In the genomic region with DNA sequence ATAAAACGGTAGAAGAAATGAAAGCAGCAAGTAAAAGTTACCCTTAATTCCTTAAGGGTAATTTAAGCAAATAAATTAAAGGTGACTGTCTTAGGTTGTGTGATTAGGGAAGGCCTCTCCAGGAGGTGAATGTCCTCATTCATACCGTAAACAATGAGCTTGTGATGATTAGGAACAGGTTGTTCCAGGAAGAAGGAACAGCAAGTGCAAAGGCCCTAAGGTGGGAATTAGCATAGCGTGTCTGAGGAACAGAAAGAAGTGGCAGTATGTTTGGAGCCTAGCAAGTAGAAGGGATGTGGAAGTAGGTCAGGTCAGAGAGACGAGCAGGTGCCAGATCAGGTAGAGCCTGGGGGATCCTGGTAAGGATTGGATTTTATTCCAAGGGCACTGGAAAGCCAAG, we compare ENCODE assay signal across 23 cellular contexts. TPM values are rescaled to one million over a fixed set of nuclear protein-coding genes. Genes with fewer than 3 reads are reported as not detected.
A peak's percentile ranks its signal among the peaks of the same experiment; 100 is the strongest.
DNase-seq lines count a peak whose midpoint lies in the region; ATAC-seq, FAIRE-seq and TF ChIP-seq lines count a peak whose summit lies in the region.
"Had no signal": no experiment of that assay in that cellular context is flagged by ENCODE, and none has a peak within 500 bp of the region (broad histone marks: within the 10 kb centered on the region; RNA-seq: fewer than 3 reads in every experiment).

No MANE protein-coding gene starts in this region.

- TF ChIP-seq EP300 in GM12878 (IDR thresholded peaks at IDR 0.05; ENCODE audit: borderline replicate concordance in 1 of 2, control insufficient read depth in 1 of 2, low read depth in 2 of 2, low read length in 2 of 2), result no peak
- no peak for TF ChIP-seq EP300 in suprapubic skin (IDR thresholded peaks at IDR 0.05)

- H3K27ac Mint-ChIP-seq in MCF 10A (ENCODE audit: low read depth, unreplicated experiment), result peak overlapping the region; percentile 11
- H3K27ac Mint-ChIP-seq: CD4-positive, alpha-beta memory T cell had no signal

- peaks cover 4% of the 10 kb centered on the region for H3K36me3 Mint-ChIP-seq in MCF 10A (ENCODE audit: insufficient read depth, unreplicated experiment)
- H3K36me3 Mint-ChIP-seq: CD4-positive, alpha-beta memory T cell had no signal

- FAIRE-seq in GM12878 (lab: Jason Lieb, UNC) (no peak), kidney (lab: Jason Lieb, UNC) (no peak)
- FAIRE-seq: A204.1 had no signal

- in situ Hi-C loops in mammary epithelial cell (cut with MboI; ENCODE audit: low sequenced_read_pairs in 2 of 2), result no loop called here
- in situ Hi-C loops in GM12878 (cut with MboI), result no loop called here

- no peak for TF ChIP-seq POLR2A in GM12878 (IDR thresholded peaks at IDR 0.05; ENCODE audit: low read depth, low read length)
- TF ChIP-seq POLR2A in suprapubic skin (IDR thresholded peaks at IDR 0.05), result no peak

- H3K79me2 ChIP-seq in mammary epithelial cell (ENCODE audit: insufficient read depth, low read length), result peaks cover 97% of the 10 kb centered on the region
- peaks cover 81% of the 10 kb centered on the region for H3K79me2 ChIP-seq in GM12878 (ENCODE audit: control insufficient read depth, insufficient read depth, low read length)
- no peaks in the 10 kb centered on the region for H3K79me2 ChIP-seq in OCI-LY7 (ENCODE audit: insufficient read depth, low read depth, low read length)

- no peak overlapping the region for H3K4me3 ChIP-seq in mammary epithelial cell (replicated peaks in 1 of 3; ENCODE audit: insufficient read depth in 1 of 3, low read depth in 2 of 3, low read length in 3 of 3)
- 0 out of 2 replicates have a peak overlapping the region, but pooled peaks have one; percentile 12 for H3K4me3 ChIP-seq in GM12878
- H3K4me3 ChIP-seq in kidney (ENCODE audit: low read length in 2 of 2), result peak overlapping the region; percentile 26 to 57
- H3K4me3 ChIP-seq in suprapubic skin, result no peak overlapping the region
- H3K4me3 ChIP-seq in OCI-LY7 (ENCODE audit: low read depth, low read length, poor library complexity, severe bottlenecking), result no peak overlapping the region
- H3K4me3 ChIP-seq: HAP-1, SK-N-MC had no signal

- H3K36me3 ChIP-seq in mammary epithelial cell (ENCODE audit: insufficient read depth, low read length), result peaks cover 10% of the 10 kb centered on the region
- H3K36me3 ChIP-seq in GM12878 (ENCODE audit: control insufficient read depth in 2 of 2, insufficient read depth in 2 of 2, low read length in 1 of 2), result peaks cover 0 to 3% of the 10 kb centered on the region in 2 experiments; a peak in 1 of 4 replicates
- no peaks in the 10 kb centered on the region for H3K36me3 ChIP-seq in kidney (ENCODE audit: control insufficient read depth in 1 of 2, insufficient read depth in 2 of 2, low read length in 2 of 2)
- H3K36me3 ChIP-seq in suprapubic skin, result no peaks in the 10 kb centered on the region
- H3K36me3 ChIP-seq in OCI-LY7 (ENCODE audit: insufficient read depth, low read length), result no peaks in the 10 kb centered on the region
- H3K36me3 ChIP-seq: HAP-1 had no signal

- H4K20me1 ChIP-seq in mammary epithelial cell (ENCODE audit: insufficient read depth, low read length), result peaks cover 12% of the 10 kb centered on the region
- peaks cover 6% of the 10 kb centered on the region; the same call in 1 of the 2 replicates for H4K20me1 ChIP-seq in GM12878 (ENCODE audit: control insufficient read depth, insufficient read depth)
- H4K20me1 ChIP-seq in OCI-LY7 (ENCODE audit: insufficient read depth, low read length), result no peaks in the 10 kb centered on the region

- dilution Hi-C loops in mammary epithelial cell (cut with HindIII; ENCODE audit: low sequenced_read_pairs), result no loop called here

- TF ChIP-seq RAD21 in GM12878 (IDR thresholded peaks at IDR 0.05; ENCODE audit: insufficient read depth, low read depth, low read length), result no peak

- no peaks in the 10 kb centered on the region for H3K27me3 Mint-ChIP-seq in MCF 10A (ENCODE audit: insufficient read depth, unreplicated experiment)

- H3K9me3 ChIP-seq in mammary epithelial cell (replicated peaks; ENCODE audit: insufficient read depth, low read length) (no peaks in the 10 kb centered on the region), GM12878 (replicated peaks; ENCODE audit: control insufficient read depth, insufficient read depth, low read length) (no peaks in the 10 kb centered on the region), kidney (ENCODE audit: control insufficient read depth in 1 of 2, low read length in 2 of 2) (no peaks in the 10 kb centered on the region), suprapubic skin (no peaks in the 10 kb centered on the region), OCI-LY7 (ENCODE audit: low read length) (no peaks in the 10 kb centered on the region)
- H3K9me3 ChIP-seq: HAP-1 had no signal

- no peak for TF ChIP-seq CTCF in MCF 10A (IDR thresholded peaks at IDR 0.05; ENCODE audit: unreplicated experiment)
- no peak for TF ChIP-seq CTCF in mammary epithelial cell (conservative IDR thresholded peaks at IDR 0.05 in 1 of 2, IDR thresholded peaks at IDR 0.05 in 1 of 2; ENCODE audit: extremely low read depth in 1 of 2, insufficient read depth in 1 of 2, low read depth in 1 of 2, low read length in 2 of 2)
- TF ChIP-seq CTCF in GM12878 (IDR thresholded peaks at IDR 0.05 in 2 of 3, conservative IDR thresholded peaks at IDR 0.05 in 1 of 3; ENCODE audit: control insufficient read depth in 2 of 3, extremely low read depth in 1 of 3, insufficient read depth in 1 of 3, low read depth in 3 of 3, low read length in 3 of 3), result no peak
- no peak for TF ChIP-seq CTCF in kidney (IDR thresholded peaks at IDR 0.05; ENCODE audit: borderline replicate concordance, extremely low read depth, insufficient read depth)
- no peak for TF ChIP-seq CTCF in suprapubic skin (IDR thresholded peaks at IDR 0.05)
- no peak for TF ChIP-seq CTCF in OCI-LY7 (conservative IDR thresholded peaks at IDR 0.05; ENCODE audit: low read length)

- BruUV-seq in MCF 10A (replicated peaks; lab: Mats Ljungman, UMichigan) (no TSS peak), mammary epithelial cell (replicated peaks; lab: Mats Ljungman, UMichigan) (no TSS peak), GM12878 (replicated peaks; lab: Mats Ljungman, UMichigan) (no TSS peak), OCI-LY7 (replicated peaks; lab: Mats Ljungman, UMichigan) (no TSS peak)

- H3K27me3 ChIP-seq in mammary epithelial cell (ENCODE audit: insufficient read depth, low read length) (no peaks in the 10 kb centered on the region), GM12878 (replicated peaks in 1 of 2; ENCODE audit: control insufficient read depth in 2 of 2, insufficient read depth in 2 of 2, low read length in 1 of 2) (no peaks in the 10 kb centered on the region), suprapubic skin (no peaks in the 10 kb centered on the region)

- WGBS in mammary epithelial cell (ENCODE audit: low coverage, missing lambda C conversion rate), result 100% methylated on average over 4 of the region's 4 CpGs
- WGBS in GM12878 (ENCODE audit: insufficient coverage, insufficient replicate concordance, low lambda C conversion rate, missing lambda C conversion rate), result 63% methylated on average over 4 of the region's 4 CpGs
- WGBS in suprapubic skin, result 75% methylated on average over 4 of the region's 4 CpGs

- no peaks in the 10 kb centered on the region for H3K9me3 Mint-ChIP-seq in MCF 10A (ENCODE audit: unreplicated experiment)

- no peaks in the 10 kb centered on the region for H3K9me2 ChIP-seq in OCI-LY7 (ENCODE audit: insufficient read depth, low read length)

- H3K4me1 ChIP-seq in mammary epithelial cell (ENCODE audit: insufficient read depth, low read length), result peaks cover 5% of the 10 kb centered on the region
- 0 out of 2 replicates have a peak, but pooled peaks cover 4% of the 10 kb centered on the region for H3K4me1 ChIP-seq in GM12878 (ENCODE audit: control insufficient read depth, insufficient read depth, low read length)
- peaks cover 0 to 8% of the 10 kb centered on the region in 2 donors for H3K4me1 ChIP-seq in kidney (ENCODE audit: control insufficient read depth in 1 of 2, insufficient read depth in 1 of 2, low read depth in 1 of 2, low read length in 2 of 2)
- peaks cover 24% of the 10 kb centered on the region for H3K4me1 ChIP-seq in suprapubic skin
- no peaks in the 10 kb centered on the region for H3K4me1 ChIP-seq in OCI-LY7 (ENCODE audit: insufficient read depth, low read length, poor library complexity, severe bottlenecking)

- H2AFZ ChIP-seq in mammary epithelial cell (ENCODE audit: low read depth, low read length), result no peak overlapping the region
- no peak overlapping the region for H2AFZ ChIP-seq in GM12878 (ENCODE audit: control insufficient read depth, low read depth, low read length)
- no peak overlapping the region for H2AFZ ChIP-seq in OCI-LY7 (ENCODE audit: low read length)

- H3K4me2 ChIP-seq in mammary epithelial cell (ENCODE audit: insufficient read depth, low read depth, low read length) (no peak overlapping the region), GM12878 (ENCODE audit: control insufficient read depth, insufficient read depth) (peak overlapping the region; percentile 57), OCI-LY7 (ENCODE audit: low read length) (no peak overlapping the region)

- no peak overlapping the region for H3K4me3 Mint-ChIP-seq in MCF 10A (ENCODE audit: unreplicated experiment)
- H3K4me3 Mint-ChIP-seq: CD4-positive, alpha-beta memory T cell had no signal

- POLR2A ChIA-PET in MCF 10A (lab: Yijun Ruan, JAX) (interaction anchor here (1.2 to 2.4 kb wide), 3 partner anchors 10 to 24 kb away, joined by 3 to 9 read pairs (median 5); no protein-coding TSS in a partner anchor), GM12878 (lab: Charles Lee) (interaction anchor here (0.9 kb wide), 1 partner anchor 13 kb away, joined by 4 read pairs; no protein-coding TSS in a partner anchor), OCI-LY7 (lab: Charles Lee) (interaction anchor here (0.5 kb wide), 1 partner anchor 27 kb away, joined by 3 read pairs; no protein-coding TSS in a partner anchor)

- H3K27ac ChIP-seq in mammary epithelial cell (ENCODE audit: insufficient read depth, low read depth, low read length) (no peak overlapping the region), GM12878 (ENCODE audit: control insufficient read depth, insufficient read depth) (no peak overlapping the region), kidney (ENCODE audit: low read depth in 2 of 2, low read length in 2 of 2) (peak overlapping the region; percentile 64 to 73), suprapubic skin (peak overlapping the region; percentile 62), OCI-LY7 (ENCODE audit: low read depth, low read length, poor library complexity, severe bottlenecking) (no peak overlapping the region), substantia nigra (ENCODE audit: low read depth, low read length, poor library complexity, severe bottlenecking) (no peak overlapping the region)
- H3K27ac ChIP-seq: HL-60, SK-N-MC had no signal

- SMC1A ChIA-PET in GM12878 (lab: Charles Lee; ENCODE audit: uncharacterized antibody, unreplicated experiment), result no interaction called here

- peaks cover 28% of the 10 kb centered on the region for H3K4me1 Mint-ChIP-seq in MCF 10A (ENCODE audit: insufficient read depth, unreplicated experiment)

- CTCF ChIA-PET in MCF 10A (lab: Yijun Ruan, JAX) (interaction anchor here (1.8 kb wide), 1 partner anchor 8 kb away, joined by 4 read pairs; no protein-coding TSS in a partner anchor), mammary epithelial cell (lab: Charles Lee; ENCODE audit: low non-redundant PET) (no interaction called here), GM12878 (lab: Yijun Ruan, JAX) (interaction anchor here (1.0 kb wide), 1 partner anchor 55 kb away, joined by 3 read pairs; no protein-coding TSS in a partner anchor), OCI-LY7 (lab: Charles Lee; ENCODE audit: unreplicated experiment) (no interaction called here)

- ATAC-seq in GM12878, result no peak
- no peak for ATAC-seq in sciatic nerve

- no peak for DNase-seq in MCF 10A (ENCODE audit: unreplicated experiment)
- DNase-seq in mammary epithelial cell, result no peak
- no peak for DNase-seq in GM12878 (ENCODE audit: low read depth, low spot score)
- DNase-seq in kidney, result no peak
- no peak for DNase-seq in suprapubic skin (ENCODE audit: low spot score in 2 of 2)
- DNase-seq in OCI-LY7 (ENCODE audit: low spot score), result no peak
- DNase-seq in sciatic nerve (ENCODE audit: low spot score), result no peak
- no peak for DNase-seq in substantia nigra (lab: John Stamatoyannopoulos, UW)
- DNase-seq: CD4-positive, alpha-beta memory T cell; DMS53; EL; IMR-90; Karpas-422; MM.1S; NCI-H1092 treated with DMSO at 0.1 percent for 48 hours; NCI-H1694 treated with DMSO at 0.1 percent for 48 hours; NCI-H510A; NCI-H774; SHP77 had no signal

- H3K9ac ChIP-seq in mammary epithelial cell (ENCODE audit: insufficient read depth, low read length) (no peak overlapping the region), GM12878 (ENCODE audit: control insufficient read depth, insufficient read depth, low read length) (no peak overlapping the region), kidney (ENCODE audit: low read length in 2 of 2) (no peak overlapping the region)

- RAD21 ChIA-PET in GM12878 (lab: Charles Lee; ENCODE audit: unreplicated experiment), result no interaction called here

- intact Hi-C loops in MCF 10A (cut with micrococcal nuclease) (no loop called here), mammary epithelial cell (cut with micrococcal nuclease) (no loop called here), GM12878 (cut with micrococcal nuclease; ENCODE audit: unreplicated experiment) (no loop called here), kidney (cut with DNase I) (no loop called here), OCI-LY7 (cut with micrococcal nuclease; ENCODE audit: unreplicated experiment) (no loop called here), sciatic nerve (cut with DNase I) (no loop called here)

RNA-seq across cellular contexts. Expression of a gene that starts 5.6 kb away (rescaled TPM):
- total RNA-seq in MCF 10A (2022) (54.2 and 57.1 TPM in 2 replicates), mammary epithelial cell (10 to 100 TPM; 83.0 to 95.0 TPM), GM12878 (2014; rRNA removed) (42.0 and 49.9 TPM in 2 replicates), GM12878 (2014; rRNA removed; fragmentation: Illumina TruSeq; extraction: Trizol) (28.6 and 31.0 TPM in 2 replicates), GM12878 (2021) (61.2 and 63.7 TPM in 2 replicates), kidney (47.6 TPM), suprapubic skin (10 to 100 TPM; 35.7 to 62.5 (median 54.8) TPM), OCI-LY7 (2022) (0.70 and 1.4 TPM in 2 replicates), sciatic nerve (27.6 TPM)
- polyA plus RNA-seq in mammary epithelial cell (104 TPM), GM12878 (2011; rRNA removed) (161 and 172 TPM in 2 replicates), GM12878 (2014; fragmentation: Illumina TruSeq; extraction: Trizol) (51.5 and 64.0 TPM in 2 replicates), GM12878 (2014; fragmentation: Nextera tagmentation; extraction: Ambion mirVana) (10 to 100 TPM; 23.9 to 26.9 TPM), GM12878 (2014; rRNA removed) (38.3 and 46.5 TPM in 2 replicates), GM12878 (2016; fragmentation: Nextera tagmentation; extraction: Ambion mirVana) (10 to 100 TPM; 68.6 to 76.5 TPM), kidney (ENCODE audit: insufficient read depth, low read depth, low replicate concordance) (131 TPM)
- polyA minus RNA-seq in mammary epithelial cell, result 227 TPM
- total RNA-seq in GM12878 (2013; cell fraction: nucleolus; rRNA removed), result 60.1 and 61.7 TPM in 2 replicates
- polyA plus RNA-seq in GM12878 (2011; ENCODE audit: low read depth), result 86.9 TPM
- polyA plus RNA-seq in GM12878 (2011; cell fraction: cytosol; rRNA removed), result 88.7 and 144 TPM in 2 replicates
- 35.3 and 61.7 TPM in 2 replicates for polyA plus RNA-seq in GM12878 (2011; cell fraction: nucleus; rRNA removed)
- polyA plus RNA-seq in GM12878 (2012), result 67.8 and 107 TPM in 2 replicates
- polyA minus RNA-seq in GM12878 (2011; rRNA and poly(A)+ RNA removed), result 114 and 122 TPM in 2 replicates
- polyA minus RNA-seq in GM12878 (2011; cell fraction: cytosol; rRNA and poly(A)+ RNA removed), result 23.0 and 33.8 TPM in 2 replicates
- 23.1 and 24.6 TPM in 2 replicates for polyA minus RNA-seq in GM12878 (2011; cell fraction: nucleus; rRNA and poly(A)+ RNA removed)
- 0.16 and 0.18 TPM in 2 replicates for total RNA-seq in OCI-LY7 (2014; rRNA removed; shearing (Covaris generic))
- polyA plus RNA-seq: CD4-positive, alpha-beta memory T cell had no signal

Comparison
In these comparisons a context has a peak if more than half of its experiments do, and no peak if none do; other contexts are left out.
1. CTCF ChIA-PET loops: an anchor here in MCF 10A (1.8 kb wide) and GM12878 (1.0 kb wide); none called in mammary epithelial cell and OCI-LY7.
2. H3K27ac ChIP-seq: peak in kidney (2 of 2) and suprapubic skin (single experiment); none in mammary epithelial cell (single experiment), GM12878 (single experiment), OCI-LY7 (single experiment) and substantia nigra (single experiment).
3. H3K4me3 ChIP-seq: peak in GM12878 (single experiment) and kidney (2 of 2); none in mammary epithelial cell (0 of 3), suprapubic skin (single experiment) and OCI-LY7 (single experiment).
4. RNA of a gene that starts 5.6 kb away (total RNA-seq): 83.0 to 95.0 TPM in mammary epithelial cell, 54.2 to 57.1 TPM in MCF 10A, 35.7 to 62.5 TPM in suprapubic skin, 47.6 TPM in kidney (single experiment), 28.6 to 63.7 TPM in GM12878 and 27.6 TPM in sciatic nerve (single experiment); 0.16 to 1.4 TPM in OCI-LY7; every median in the first group is over 10 times any median in the second.